ENCODE assay signal across 27 cellular contexts in genomic region chr7:92657391-92657790, GRCh38.
"Had no signal": no experiment of that assay in that cellular context is flagged by ENCODE, and none has a peak within 500 bp of the region (broad histone marks: within the 10 kb centered on the region; RNA-seq: fewer than 3 reads in every experiment).

No MANE protein-coding gene starts in this region.

- DNase-seq: activated CD4-positive, alpha-beta memory T cell treated with anti-CD3 and anti-CD28 coated beads, Interleukin-2, amount 10 ng/mL, durations not matched to agents 7 days and 5 days; activated CD4-positive, alpha-beta T cell treated with anti-CD3 and anti-CD28 coated beads, Interleukin-2, amount 10 ng/mL, durations not matched to agents 7 days and 5 days; activated CD8-positive, alpha-beta memory T cell treated with anti-CD3 and anti-CD28 coated beads, Interleukin-2, amount 50 U/mL, for 48 hours; activated effector memory CD4-positive, alpha-beta T cell treated with Interleukin-2 at 50 U/mL for 16 hours; activated naive CD4-positive, alpha-beta T cell treated with Interleukin-2 at 50 U/mL for 16 hours; activated naive CD8-positive, alpha-beta T cell treated with anti-CD3 and anti-CD28 coated beads, Interleukin-2, amount 10 ng/mL, durations not matched to agents 7 days and 5 days; activated T-cell treated with anti-CD3 and anti-CD28 coated beads, Interleukin-2, amount 50 U/mL, for 48 hours; amniotic stem cell; central memory CD4-positive, alpha-beta T cell; islet precursor cell; left ventricle myocardium inferior; naive B cell; pancreas; psoas muscle; sigmoid colon; small intestine; stimulated activated CD4-positive, alpha-beta T cell treated with anti-CD3 and anti-CD28 coated beads, Interleukin-4, amount 100 ng/mL, for 24 hours; stomach; SW 1271; tibial artery; WERI-Rb-1 had no signal

- H3K9me3 ChIP-seq: gastroesophageal sphincter, left ventricle myocardium inferior, pancreas, psoas muscle, sigmoid colon, stomach, tibial artery had no signal

- H3K27ac Mint-ChIP-seq: activated CD4-positive, alpha-beta memory T cell treated with anti-CD3 and anti-CD28 coated beads, Interleukin-2, amount 10 ng/mL, durations not matched to agents 7 days and 5 days; activated CD4-positive, alpha-beta T cell treated with anti-CD3 and anti-CD28 coated beads, Interleukin-2, amount 10 ng/mL, durations not matched to agents 7 days and 5 days; activated naive CD8-positive, alpha-beta T cell treated with anti-CD3 and anti-CD28 coated beads, Interleukin-2, amount 10 ng/mL, durations not matched to agents 7 days and 5 days; naive B cell; stimulated activated effector memory CD8-positive, alpha-beta T cell treated with anti-CD3 and anti-CD28 coated beads, Interleukin-12 subunit alpha, Interleukin-12 subunit beta, amount 100 ng/mL, for 72 hours; T-helper 1 cell treated with Interleukin-12 subunit alpha and Interleukin-12 subunit beta and Interleukin-4 antibody, amounts not matched to agents 30 μg/mL and 1 μg/mL, for 36 hours had no signal

- H3K4me3 Mint-ChIP-seq: activated CD4-positive, alpha-beta memory T cell treated with anti-CD3 and anti-CD28 coated beads, Interleukin-2, amount 10 ng/mL, durations not matched to agents 7 days and 5 days; activated CD4-positive, alpha-beta T cell treated with anti-CD3 and anti-CD28 coated beads, Interleukin-2, amount 10 ng/mL, durations not matched to agents 7 days and 5 days; activated naive CD8-positive, alpha-beta T cell treated with anti-CD3 and anti-CD28 coated beads, Interleukin-2, amount 10 ng/mL, durations not matched to agents 7 days and 5 days; stimulated activated effector memory CD8-positive, alpha-beta T cell treated with anti-CD3 and anti-CD28 coated beads, Interleukin-12 subunit alpha, Interleukin-12 subunit beta, amount 100 ng/mL, for 72 hours; T-helper 1 cell treated with Interleukin-12 subunit alpha and Interleukin-12 subunit beta and Interleukin-4 antibody, amounts not matched to agents 30 μg/mL and 1 μg/mL, for 36 hours had no signal

- H3K4me1 ChIP-seq: pancreas, psoas muscle, tibial artery had no signal

- H3K27me3 ChIP-seq: gastroesophageal sphincter, hepatocyte, pancreas, sigmoid colon, stomach, tibial artery had no signal

- H2AFZ ChIP-seq: hepatocyte had no signal

- H3K9me3 Mint-ChIP-seq: activated CD4-positive, alpha-beta memory T cell treated with anti-CD3 and anti-CD28 coated beads, Interleukin-2, amount 10 ng/mL, durations not matched to agents 7 days and 5 days; naive B cell had no signal

- H3K27ac ChIP-seq: gastroesophageal sphincter, hepatocyte, left ventricle myocardium inferior, pancreas, psoas muscle, sigmoid colon, SK-N-MC, stomach, tibial artery, WERI-Rb-1 had no signal

- H3K4me2 ChIP-seq: hepatocyte had no signal

- ATAC-seq: activated CD4-positive, CD25-positive, alpha-beta regulatory T cell treated with anti-CD3 and anti-CD28 coated beads, Interleukin-2, amount 50 U/mL, for 24 hours; gastroesophageal sphincter; pancreas; psoas muscle; stimulated activated effector memory CD8-positive, alpha-beta T cell treated with anti-CD3 and anti-CD28 coated beads, Interleukin-12 subunit alpha, Interleukin-12 subunit beta, amount 100 ng/mL, for 72 hours had no signal

- H3K36me3 ChIP-seq: pancreas, WERI-Rb-1 had no signal

- H3K4me3 ChIP-seq: gastroesophageal sphincter, hepatocyte, left ventricle myocardium inferior, pancreas, psoas muscle, sigmoid colon, SK-N-MC, stomach, tibial artery had no signal

- H3K27me3 Mint-ChIP-seq: activated CD4-positive, alpha-beta memory T cell treated with anti-CD3 and anti-CD28 coated beads, Interleukin-2, amount 10 ng/mL, durations not matched to agents 7 days and 5 days; activated CD4-positive, alpha-beta T cell treated with anti-CD3 and anti-CD28 coated beads, Interleukin-2, amount 10 ng/mL, durations not matched to agents 7 days and 5 days; activated naive CD8-positive, alpha-beta T cell treated with anti-CD3 and anti-CD28 coated beads, Interleukin-2, amount 10 ng/mL, durations not matched to agents 7 days and 5 days; naive B cell had no signal
